Comparison of ENCODE assay signal across 31 cellular contexts in the genomic region with DNA sequence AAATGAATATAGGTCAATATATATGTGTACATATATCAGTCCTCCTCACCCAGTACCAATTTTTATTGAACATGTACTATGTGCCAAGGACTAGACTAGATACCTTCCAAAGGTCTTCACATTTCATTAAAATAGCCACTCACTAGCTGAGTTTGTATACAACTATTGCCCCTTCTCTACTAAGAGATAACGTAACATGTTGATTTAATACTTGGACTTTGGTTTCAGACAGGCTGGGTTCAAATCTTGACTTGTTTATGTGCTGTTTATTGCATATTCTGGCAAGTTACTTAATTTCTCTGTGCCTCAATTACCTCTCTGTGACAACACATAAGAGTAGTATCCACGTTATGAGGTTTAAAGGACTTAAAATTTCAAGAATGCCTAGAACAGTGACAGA.
"Had no signal": no experiment of that assay in that cellular context is flagged by ENCODE, and none has a peak within 500 bp of the region (broad histone marks: within the 10 kb centered on the region; RNA-seq: fewer than 3 reads in every experiment).

No MANE protein-coding gene starts in this region.

- H3K4me3 Mint-ChIP-seq: naive thymus-derived CD8-positive, alpha-beta T cell; natural killer cell treated with Interleukin-12 subunit alpha and Interleukin-12 subunit beta and Interleukin-15 and Interleukin-18, amount 100 ng/mL, for 72 hours; neural progenitor cell; stimulated activated memory B cell treated with anti-CD40 and anti-IgM and Interleukin-4, amounts not matched to agents 10 μg/mL and 1 μg/mL and 100 μg/mL, for 72 hours; stimulated activated naive CD8-positive, alpha-beta T cell treated with anti-CD3 and anti-CD28 coated beads, Interleukin-15, amount 100 ng/mL, for 72 hours; type B pancreatic cell had no signal

- H3K4me1 Mint-ChIP-seq: stimulated activated memory B cell treated with anti-CD40 and anti-IgM and Interleukin-4, amounts not matched to agents 10 μg/mL and 1 μg/mL and 100 μg/mL, for 72 hours; stimulated activated naive CD8-positive, alpha-beta T cell treated with anti-CD3 and anti-CD28 coated beads, Interleukin-15, amount 100 ng/mL, for 72 hours had no signal

- H3K36me3 ChIP-seq: neural progenitor cell, ovary, spleen, suprapubic skin, tibial artery, transverse colon, upper lobe of right lung, uterus had no signal

- H3K9me3 Mint-ChIP-seq: naive thymus-derived CD8-positive, alpha-beta T cell; natural killer cell treated with Interleukin-12 subunit alpha and Interleukin-12 subunit beta and Interleukin-15 and Interleukin-18, amount 100 ng/mL, for 72 hours; stimulated activated memory B cell treated with anti-CD40 and anti-IgM and Interleukin-4, amounts not matched to agents 10 μg/mL and 1 μg/mL and 100 μg/mL, for 72 hours; stimulated activated naive CD8-positive, alpha-beta T cell treated with anti-CD3 and anti-CD28 coated beads, Interleukin-15, amount 100 ng/mL, for 72 hours; type B pancreatic cell had no signal

- H3K4me2 ChIP-seq: neural progenitor cell, smooth muscle cell had no signal

- H3K79me2 ChIP-seq: parathyroid adenoma had no signal

- H3K4me3 ChIP-seq: neural progenitor cell, ovary, psoas muscle, skin epidermis, smooth muscle cell, spleen, suprapubic skin, testis, tibial artery, transverse colon, upper lobe of right lung, uterus had no signal

- H3K36me3 Mint-ChIP-seq: naive thymus-derived CD8-positive, alpha-beta T cell; natural killer cell treated with Interleukin-12 subunit alpha and Interleukin-12 subunit beta and Interleukin-15 and Interleukin-18, amount 100 ng/mL, for 72 hours; neural progenitor cell; stimulated activated memory B cell treated with anti-CD40 and anti-IgM and Interleukin-4, amounts not matched to agents 10 μg/mL and 1 μg/mL and 100 μg/mL, for 72 hours; type B pancreatic cell had no signal

- H3K27ac ChIP-seq: neural progenitor cell, ovary, parathyroid adenoma, psoas muscle, skin epidermis, spleen, suprapubic skin, testis, tibial artery, transverse colon, upper lobe of right lung had no signal

- H3K9me3 ChIP-seq: ovary, psoas muscle, spleen, suprapubic skin, testis, tibial artery, transverse colon, upper lobe of right lung, uterus had no signal

- H2AFZ ChIP-seq: neural progenitor cell, parathyroid adenoma had no signal

- DNase-seq: naive thymus-derived CD8-positive, alpha-beta T cell; occipital lobe; ovary; posterior cingulate gyrus; psoas muscle; right cardiac atrium; spleen; stimulated activated CD4-positive, alpha-beta T cell treated with anti-CD3 and anti-CD28 coated beads, Interleukin-12 subunit alpha, Interleukin-12 subunit beta, amount 100 ng/mL, for 4 hours; stimulated activated CD4-positive, alpha-beta T cell treated with anti-CD3 and anti-CD28 coated beads, Interleukin-1b, Interleukin-23, amount 100 ng/mL, for 48 hours; stimulated activated CD4-positive, alpha-beta T cell treated with anti-CD3 and anti-CD28 coated beads, Interleukin-4, amount 100 ng/mL, for 1 hour; stimulated activated CD4-positive, alpha-beta T cell treated with anti-CD3 and anti-CD28 coated beads, Interleukin-4, amount 100 ng/mL, for 4 hours; stimulated activated CD8-positive, alpha-beta memory T cell treated with anti-CD3 and anti-CD28 coated beads, Interleukin-4, amount 100 ng/mL, for 48 hours; stimulated activated naive CD4-positive, alpha-beta T cell; stimulated activated naive CD8-positive, alpha-beta T cell treated with anti-CD3 and anti-CD28 coated beads, Interleukin-15, amount 100 ng/mL, for 72 hours; stimulated activated naive CD8-positive, alpha-beta T cell treated with anti-CD3 and anti-CD28 coated beads, Interleukin-15, Interleukin-2, amounts not matched to agents 100 U/mL and 50 U/mL, for 24 hours; substantia nigra; testis; tibial artery; transverse colon; upper lobe of right lung; uterus had no signal

- H3K27ac Mint-ChIP-seq: naive thymus-derived CD8-positive, alpha-beta T cell; natural killer cell treated with Interleukin-12 subunit alpha and Interleukin-12 subunit beta and Interleukin-15 and Interleukin-18, amount 100 ng/mL, for 72 hours; neural progenitor cell; progenitor cell of endocrine pancreas; stimulated activated memory B cell treated with anti-CD40 and anti-IgM and Interleukin-4, amounts not matched to agents 10 μg/mL and 1 μg/mL and 100 μg/mL, for 72 hours; stimulated activated naive CD8-positive, alpha-beta T cell treated with anti-CD3 and anti-CD28 coated beads, Interleukin-15, amount 100 ng/mL, for 72 hours; type B pancreatic cell had no signal

- H3K27me3 ChIP-seq: neural progenitor cell, ovary, suprapubic skin, testis, tibial artery, transverse colon, uterus had no signal

- ATAC-seq: naive thymus-derived CD8-positive, alpha-beta T cell; natural killer cell treated with Interleukin-12 subunit alpha and Interleukin-12 subunit beta and Interleukin-15 and Interleukin-18, amount 100 ng/mL, for 72 hours; psoas muscle; right cardiac atrium; sciatic nerve; stimulated activated memory B cell treated with anti-CD40 and anti-IgM and Interleukin-4, amounts not matched to agents 10 μg/mL and 1 μg/mL and 100 μg/mL, for 72 hours; stimulated activated naive CD8-positive, alpha-beta T cell treated with anti-CD3 and anti-CD28 coated beads, Interleukin-15, amount 100 ng/mL, for 72 hours; stimulated activated naive CD8-positive, alpha-beta T cell treated with anti-CD3 and anti-CD28 coated beads, Interleukin-15, Interleukin-2, amounts not matched to agents 100 U/mL and 50 U/mL, for 24 hours; upper lobe of right lung had no signal

- H3K4me1 ChIP-seq: parathyroid adenoma, upper lobe of right lung, uterus had no signal

- H3K9ac ChIP-seq: neural progenitor cell, parathyroid adenoma had no signal
